In the genomic region with DNA sequence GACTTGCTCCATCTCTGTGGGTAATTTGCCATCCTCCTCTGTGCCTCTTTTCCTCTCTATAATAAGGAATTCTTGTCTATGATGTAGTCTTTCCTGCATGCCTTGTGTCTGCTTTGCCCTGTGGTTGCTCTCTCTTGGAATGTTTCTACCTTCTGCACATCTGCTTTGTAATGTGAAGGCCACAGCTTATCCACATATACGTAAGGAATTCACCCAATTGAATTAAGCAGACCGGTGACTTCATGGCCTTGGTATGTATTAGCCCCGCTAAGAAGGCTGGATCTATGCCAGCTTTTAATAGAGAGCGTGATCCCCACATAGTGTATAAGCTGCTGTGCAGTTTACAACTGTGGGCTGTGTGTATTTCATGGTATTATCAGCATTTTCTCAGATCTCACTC, we compare ENCODE assay signal across 14 cellular contexts.
DNase-seq lines count a peak whose midpoint lies in the region; ATAC-seq and TF ChIP-seq lines count a peak whose summit lies in the region.
"Had no signal": no experiment of that assay in that cellular context is flagged by ENCODE, and none has a peak within 500 bp of the region (broad histone marks: within the 10 kb centered on the region; RNA-seq: fewer than 3 reads in every experiment).

No MANE protein-coding gene starts in this region.

- no peaks in the 10 kb centered on the region for H3K9me3 Mint-ChIP-seq in CD8-positive, alpha-beta T cell
- H3K9me3 Mint-ChIP-seq: T-cell had no signal

- H3K9me3 ChIP-seq in CD8-positive, alpha-beta T cell (ENCODE audit: low read length): no peaks in the 10 kb centered on the region

- no peaks in the 10 kb centered on the region for H3K4me1 ChIP-seq in CD8-positive, alpha-beta T cell (ENCODE audit: insufficient read depth, low read length)

- no peak for TF ChIP-seq CTCF in astrocyte of the cerebellum (IDR thresholded peaks at IDR 0.05; ENCODE audit: low read depth, low read length, missing control alignments)
- TF ChIP-seq CTCF in CD8-positive, alpha-beta T cell (IDR thresholded peaks at IDR 0.05): no peak

- CTCF ChIA-PET in CD8-positive, alpha-beta T cell (lab: Charles Lee): interaction anchor here (1.0 to 2.1 kb wide), 2 partner anchors 9 to 11 kb away, joined by 3 to 6 read pairs; no protein-coding TSS in a partner anchor

- H3K27me3 Mint-ChIP-seq in CD8-positive, alpha-beta T cell (ENCODE audit: low read depth): no peaks in the 10 kb centered on the region
- H3K27me3 Mint-ChIP-seq: T-cell had no signal

- H3K27ac Mint-ChIP-seq in CD8-positive, alpha-beta T cell: no peak overlapping the region
- H3K27ac Mint-ChIP-seq: T-cell had no signal

- POLR2A ChIA-PET in CD8-positive, alpha-beta T cell (lab: Charles Lee): no interaction called here

- H3K4me1 Mint-ChIP-seq in CD8-positive, alpha-beta T cell (ENCODE audit: low read depth): no peaks in the 10 kb centered on the region
- H3K4me1 Mint-ChIP-seq: T-cell had no signal

- H3K27me3 ChIP-seq in CD8-positive, alpha-beta T cell (ENCODE audit: insufficient read depth, low read length): no peaks in the 10 kb centered on the region
- H3K27me3 ChIP-seq in H7 (ENCODE audit: control insufficient read depth, insufficient read depth, low read length): no peaks in the 10 kb centered on the region

- H3K4me3 ChIP-seq in astrocyte of the cerebellum (ENCODE audit: low read depth, low read length): no peak overlapping the region
- no peak overlapping the region for H3K4me3 ChIP-seq in CD8-positive, alpha-beta T cell (ENCODE audit: low read depth, low read length)
- no peak overlapping the region for H3K4me3 ChIP-seq in H7 (ENCODE audit: insufficient read depth, low read depth, low read length)

- intact Hi-C loops in CD8-positive, alpha-beta T cell (cut with DNase I, micrococcal nuclease): no loop called here

- ATAC-seq in CD8-positive, alpha-beta T cell: no peak
- ATAC-seq in HG03108 (IDR thresholded peaks at IDR 0.05; ENCODE audit: unreplicated experiment): no peak
- ATAC-seq: T-cell had no signal

- no peak overlapping the region for H3K27ac ChIP-seq in CD8-positive, alpha-beta T cell (ENCODE audit: low read depth, low read length)

- DNase-seq in AG20443 (ENCODE audit: low spot score) (peak; percentile 50), LoVo (ENCODE audit: low spot score) (peak; percentile 8), astrocyte of the cerebellum (ENCODE audit: low read depth) (peak; percentile 99), islet precursor cell (peak; percentile 65), T-helper 9 cell (no peak), H7 (no peak)
- no peak for DNase-seq in CD8-positive, alpha-beta T cell
- DNase-seq: amygdala, glutamatergic neuron, midbrain, NCI-H526, retina, T-cell had no signal

- no peak overlapping the region for H3K4me3 Mint-ChIP-seq in CD8-positive, alpha-beta T cell
- H3K4me3 Mint-ChIP-seq: T-cell had no signal

- in situ Hi-C loops in astrocyte of the cerebellum (cut with HindIII; ENCODE audit: low sequenced_read_pairs): loop anchor here (5.0 kb wide), 1 partner anchor 95 kb away; no protein-coding TSS in a partner anchor

- no peaks in the 10 kb centered on the region for H3K36me3 Mint-ChIP-seq in CD8-positive, alpha-beta T cell
- H3K36me3 Mint-ChIP-seq: T-cell had no signal

- H3K36me3 ChIP-seq in CD8-positive, alpha-beta T cell (ENCODE audit: insufficient read depth, low read length): no peaks in the 10 kb centered on the region
- no peaks in the 10 kb centered on the region for H3K36me3 ChIP-seq in H7 (replicated peaks; ENCODE audit: control insufficient read depth, insufficient read depth, low read length)

Comparison
In these comparisons a context has a peak if more than half of its experiments do, and no peak if none do; other contexts are left out.
1. DNase-seq: peak in AG20443 (single experiment), LoVo (single experiment), astrocyte of the cerebellum (single experiment) and islet precursor cell (single experiment); none in CD8-positive, alpha-beta T cell (0 of 7), T-helper 9 cell (single experiment) and H7 (single experiment).